ENCODE assay signal across 23 cellular contexts in the genomic region with DNA sequence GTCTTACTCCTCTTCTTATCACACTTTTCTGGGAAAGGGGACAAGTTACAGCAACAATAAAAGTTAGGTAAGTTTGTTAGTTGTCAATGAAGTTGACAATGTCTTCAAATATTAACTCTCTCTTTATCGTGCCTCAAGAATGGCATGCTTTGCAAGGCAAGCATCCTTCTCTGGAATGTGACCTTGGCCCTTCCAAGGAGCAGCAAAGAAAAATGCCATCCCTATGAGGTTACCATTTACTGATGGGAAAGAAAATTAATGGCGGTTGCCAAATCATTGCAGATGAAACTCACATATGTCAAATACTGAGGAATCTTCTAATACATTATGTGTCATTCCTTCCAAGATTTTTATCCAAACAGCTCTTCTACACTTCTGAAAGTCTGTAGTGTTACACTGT.
DNase-seq lines count a peak whose midpoint lies in the region; ATAC-seq, FAIRE-seq and TF ChIP-seq lines count a peak whose summit lies in the region.
"Had no signal": no experiment of that assay in that cellular context is flagged by ENCODE, and none has a peak within 500 bp of the region (broad histone marks: within the 10 kb centered on the region; RNA-seq: fewer than 3 reads in every experiment).

No MANE protein-coding gene starts in this region.

- H3K9me3 Mint-ChIP-seq in chondrocyte (ENCODE audit: low read depth) = peaks cover 9% of the 10 kb centered on the region
- H3K9me3 Mint-ChIP-seq: central memory CD8-positive, alpha-beta T cell had no signal

- no peak; a peak in 1 of 6 replicates for ATAC-seq in A549
- no peak for ATAC-seq in HG02588 (IDR thresholded peaks at IDR 0.05; ENCODE audit: unreplicated experiment)
- ATAC-seq in HG02571 (IDR thresholded peaks at IDR 0.05; ENCODE audit: unreplicated experiment) = no peak

- no peak overlapping the region for H4K8ac ChIP-seq in mesenchymal stem cell (ENCODE audit: low read length)

- H3K4ac ChIP-seq in mesenchymal stem cell (ENCODE audit: low read depth in 1 of 2, low read length in 2 of 2) = no peak overlapping the region

- H3K14ac ChIP-seq in mesenchymal stem cell (ENCODE audit: low read length in 2 of 2) = no peak overlapping the region

- no peak overlapping the region for H2BK15ac ChIP-seq in mesenchymal stem cell (ENCODE audit: low read depth, poor library complexity, severe bottlenecking)

- H3K36me3 Mint-ChIP-seq in chondrocyte (ENCODE audit: low read depth) = no peaks in the 10 kb centered on the region

- H2AFZ ChIP-seq in mesenchymal stem cell (ENCODE audit: low read depth, low read length) (no peak overlapping the region), smooth muscle cell (ENCODE audit: low read depth) (no peak overlapping the region)

- no peaks in the 10 kb centered on the region for H3K79me1 ChIP-seq in mesenchymal stem cell (replicated peaks; ENCODE audit: low read length, poor library complexity, severe bottlenecking)

- TF ChIP-seq RAD21 in A549 (conservative IDR thresholded peaks at IDR 0.05 in 1 of 2, IDR thresholded peaks at IDR 0.05 in 1 of 2) = no peak

- H2AK5ac ChIP-seq in mesenchymal stem cell (ENCODE audit: low read length, severe bottlenecking) = peak overlapping the region; percentile 50

- H3K9me3 ChIP-seq in A549 (no peaks in the 10 kb centered on the region), mesenchymal stem cell (ENCODE audit: control insufficient read depth, low read length) (peaks cover 5% of the 10 kb centered on the region), smooth muscle cell (replicated peaks; ENCODE audit: low read depth) (no peaks in the 10 kb centered on the region)
- H3K9me3 ChIP-seq: SJSA1, spleen, uterus had no signal

- no peak overlapping the region for H3K18ac ChIP-seq in mesenchymal stem cell (ENCODE audit: low read depth in 1 of 2, low read length in 2 of 2)

- peak in 1 of 2 experiments; percentile 30 for DNase-seq in A549 (ENCODE audit: low read depth in 1 of 2, low spot score in 1 of 2)
- DNase-seq in HS-27A (ENCODE audit: low read depth) = peak; percentile 34
- no peak for DNase-seq in chondrocyte (ENCODE audit: low spot score)
- DNase-seq in mesenchymal stem cell = peak; percentile 71
- no peak for DNase-seq in activated effector memory CD4-positive, alpha-beta T cell treated with Interleukin-2 at 50 U/mL for 16 hours
- DNase-seq in smooth muscle cell (lab: John Stamatoyannopoulos, UW; ENCODE audit: unreplicated experiment) = no peak
- DNase-seq: 8988T; activated CD4-positive, alpha-beta T cell treated with anti-CD3 and anti-CD28 coated beads, Interleukin-2, amount 50 U/mL, for 4 hours; activated CD8-positive, alpha-beta memory T cell treated with anti-CD3 and anti-CD28 coated beads, Interleukin-2, amount 50 U/mL, for 48 hours; amygdala; effector CD4-positive, alpha-beta T cell; GOT3; head of caudate nucleus; NCI-H1930; NCI-H345; spleen; uterus had no signal

- no peak overlapping the region for H2BK120ac ChIP-seq in mesenchymal stem cell (ENCODE audit: low read depth, low read length)

- H3K4me2 ChIP-seq in A549 (peak overlapping the region; percentile 14; the same call in 2 of the 3 replicates), mesenchymal stem cell (ENCODE audit: low read length, poor library complexity, severe bottlenecking) (no peak overlapping the region), smooth muscle cell (no peak overlapping the region)

- POLR2A ChIA-PET in A549 (lab: Yijun Ruan, JAX) = no interaction called here

- 30% methylated on average over 2 of the region's 2 CpGs for WGBS in A549 (ENCODE audit: missing lambda C conversion rate)
- 28% methylated on average over 2 of the region's 2 CpGs for WGBS in mesenchymal stem cell
- WGBS in smooth muscle cell (ENCODE audit: low lambda C conversion rate) = 88% methylated on average over 2 of the region's 2 CpGs

- H3K27ac Mint-ChIP-seq in chondrocyte (ENCODE audit: unreplicated experiment) = peak overlapping the region; percentile 33

- H4K20me1 ChIP-seq in smooth muscle cell (ENCODE audit: low read depth) = no peaks in the 10 kb centered on the region

- H3K27ac ChIP-seq in A549 (no peak overlapping the region), mesenchymal stem cell (ENCODE audit: low read length, poor library complexity, severe bottlenecking) (peak overlapping the region; percentile 95), smooth muscle cell (ENCODE audit: low read depth) (no peak overlapping the region)
- H3K27ac ChIP-seq: esophagus muscularis mucosa, SJSA1, spleen, uterus had no signal

- no peak overlapping the region for H3K4me3 Mint-ChIP-seq in chondrocyte (ENCODE audit: unreplicated experiment)
- H3K4me3 Mint-ChIP-seq: central memory CD8-positive, alpha-beta T cell had no signal

- H3K4me1 ChIP-seq in A549 = peaks cover 18% of the 10 kb centered on the region
- H3K4me1 ChIP-seq in mesenchymal stem cell (ENCODE audit: control insufficient read depth, insufficient read depth, low read depth, low read length) = peaks cover 10% of the 10 kb centered on the region
- peaks cover 4% of the 10 kb centered on the region for H3K4me1 ChIP-seq in smooth muscle cell (ENCODE audit: low read depth)
- H3K4me1 ChIP-seq: SJSA1, uterus had no signal

- H4K91ac ChIP-seq in mesenchymal stem cell (ENCODE audit: low read length) = no peak overlapping the region

- H3K36me3 ChIP-seq in mesenchymal stem cell (ENCODE audit: control insufficient read depth in 1 of 2, insufficient read depth in 2 of 2, low read depth in 1 of 2, low read length in 2 of 2) = no peaks in the 10 kb centered on the region
- no peaks in the 10 kb centered on the region for H3K36me3 ChIP-seq in smooth muscle cell (ENCODE audit: low read depth)
- H3K36me3 ChIP-seq: esophagus muscularis mucosa, SJSA1, spleen, uterus had no signal

- no peak for TF ChIP-seq EP300 in A549 (IDR thresholded peaks at IDR 0.05)

- no peak for TF ChIP-seq CTCF in A549 (IDR thresholded peaks at IDR 0.05)
- TF ChIP-seq CTCF in chondrocyte (IDR thresholded peaks at IDR 0.05) = no peak
- no peak for TF ChIP-seq CTCF in smooth muscle cell (IDR thresholded peaks at IDR 0.05; ENCODE audit: borderline replicate concordance, insufficient read depth, poor library complexity, severe bottlenecking)

- no peak for TF ChIP-seq POLR2A in A549 (IDR thresholded peaks at IDR 0.05; ENCODE audit: low read length)

- no peaks in the 10 kb centered on the region for H3K27me3 Mint-ChIP-seq in chondrocyte (ENCODE audit: low read depth)

- no peak overlapping the region for H2BK12ac ChIP-seq in mesenchymal stem cell (ENCODE audit: low read length in 2 of 2)

- H3K79me2 ChIP-seq in smooth muscle cell (ENCODE audit: low read depth) = no peaks in the 10 kb centered on the region

- no peak overlapping the region for H3K9ac ChIP-seq in mesenchymal stem cell (ENCODE audit: low read length)
- no peak overlapping the region for H3K9ac ChIP-seq in smooth muscle cell (ENCODE audit: low read depth)

- H3F3A ChIP-seq in smooth muscle cell (ENCODE audit: low read depth) = peaks cover 4% of the 10 kb centered on the region

- H3K4me1 Mint-ChIP-seq in chondrocyte (ENCODE audit: low read depth) = peaks cover 21% of the 10 kb centered on the region
- H3K4me1 Mint-ChIP-seq: central memory CD8-positive, alpha-beta T cell had no signal

- H2BK5ac ChIP-seq in mesenchymal stem cell (ENCODE audit: low read depth, low read length, poor library complexity, severe bottlenecking) = peak overlapping the region; percentile 79

- H3K23ac ChIP-seq in mesenchymal stem cell (ENCODE audit: low read length in 2 of 2) = no peak overlapping the region

- H3K27me3 ChIP-seq in mesenchymal stem cell (ENCODE audit: control insufficient read depth in 1 of 2, insufficient read depth in 1 of 2, low read length in 2 of 2) (no peaks in the 10 kb centered on the region), smooth muscle cell (ENCODE audit: low read depth) (no peaks in the 10 kb centered on the region)
- H3K27me3 ChIP-seq: esophagus muscularis mucosa, SJSA1, spleen, uterus had no signal

- CTCF ChIA-PET in A549 (lab: Yijun Ruan, JAX) = no interaction called here

- no peak for FAIRE-seq in A549 (lab: Jason Lieb, UNC)
- FAIRE-seq: GM12878 had no signal

- H3K4me3 ChIP-seq in A549 (no peak overlapping the region), mesenchymal stem cell (ENCODE audit: insufficient read depth in 1 of 2, low read depth in 1 of 2, low read length in 2 of 2) (no peak overlapping the region), smooth muscle cell (no peak overlapping the region)
- H3K4me3 ChIP-seq: esophagus muscularis mucosa, GM12878, SJSA1, spleen, uterus had no signal

TF ChIP-seq in A549, 52 proteins besides CTCF, POLR2A, EP300 and RAD21 (continues in another document):
- TF ChIP-seq NPAS2 (CRISPR knock-in tag; IDR thresholded peaks at IDR 0.05; ENCODE audit: borderline replicate concordance) (no peak), ZFP36 (IDR thresholded peaks at IDR 0.05; ENCODE audit: borderline replicate concordance, partially characterized antibody) (no peak), NR3C1 (IDR thresholded peaks at IDR 0.05) (no peak), HOXA7 (CRISPR knock-in tag; IDR thresholded peaks at IDR 0.05) (no peak), TP53 (CRISPR knock-in tag; IDR thresholded peaks at IDR 0.05) (no peak), ZC3H11A (IDR thresholded peaks at IDR 0.05) (no peak), PBX3 (IDR thresholded peaks at IDR 0.05) (no peak)
- TF ChIP-seq, protein P1, sequence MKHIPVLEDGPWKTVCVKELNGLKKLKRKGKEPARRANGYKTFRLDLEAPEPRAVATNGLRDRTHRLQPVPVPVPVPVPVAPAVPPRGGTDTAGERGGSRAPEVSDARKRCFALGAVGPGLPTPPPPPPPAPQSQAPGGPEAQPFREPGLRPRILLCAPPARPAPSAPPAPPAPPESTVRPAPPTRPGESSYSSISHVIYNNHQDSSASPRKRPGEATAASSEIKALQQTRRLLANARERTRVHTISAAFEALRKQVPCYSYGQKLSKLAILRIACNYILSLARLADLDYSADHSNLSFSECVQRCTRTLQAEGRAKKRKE (CRISPR knock-in tag; IDR thresholded peaks at IDR 0.05; ENCODE audit: low read depth) = no peak
- TF ChIP-seq, protein P2, sequence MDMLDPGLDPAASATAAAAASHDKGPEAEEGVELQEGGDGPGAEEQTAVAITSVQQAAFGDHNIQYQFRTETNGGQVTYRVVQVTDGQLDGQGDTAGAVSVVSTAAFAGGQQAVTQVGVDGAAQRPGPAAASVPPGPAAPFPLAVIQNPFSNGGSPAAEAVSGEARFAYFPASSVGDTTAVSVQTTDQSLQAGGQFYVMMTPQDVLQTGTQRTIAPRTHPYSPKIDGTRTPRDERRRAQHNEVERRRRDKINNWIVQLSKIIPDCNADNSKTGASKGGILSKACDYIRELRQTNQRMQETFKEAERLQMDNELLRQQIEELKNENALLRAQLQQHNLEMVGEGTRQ (IDR thresholded peaks at IDR 0.05) = no peak

Comparison
In these comparisons a context has a peak if more than half of its experiments do, and no peak if none do; other contexts are left out.
1. DNase-seq: peak in HS-27A (single experiment) and mesenchymal stem cell (single experiment); none in chondrocyte (single experiment), activated effector memory CD4-positive, alpha-beta T cell treated with Interleukin-2 at 50 U/mL for 16 hours (single experiment) and smooth muscle cell (single experiment).